In the genomic region with DNA sequence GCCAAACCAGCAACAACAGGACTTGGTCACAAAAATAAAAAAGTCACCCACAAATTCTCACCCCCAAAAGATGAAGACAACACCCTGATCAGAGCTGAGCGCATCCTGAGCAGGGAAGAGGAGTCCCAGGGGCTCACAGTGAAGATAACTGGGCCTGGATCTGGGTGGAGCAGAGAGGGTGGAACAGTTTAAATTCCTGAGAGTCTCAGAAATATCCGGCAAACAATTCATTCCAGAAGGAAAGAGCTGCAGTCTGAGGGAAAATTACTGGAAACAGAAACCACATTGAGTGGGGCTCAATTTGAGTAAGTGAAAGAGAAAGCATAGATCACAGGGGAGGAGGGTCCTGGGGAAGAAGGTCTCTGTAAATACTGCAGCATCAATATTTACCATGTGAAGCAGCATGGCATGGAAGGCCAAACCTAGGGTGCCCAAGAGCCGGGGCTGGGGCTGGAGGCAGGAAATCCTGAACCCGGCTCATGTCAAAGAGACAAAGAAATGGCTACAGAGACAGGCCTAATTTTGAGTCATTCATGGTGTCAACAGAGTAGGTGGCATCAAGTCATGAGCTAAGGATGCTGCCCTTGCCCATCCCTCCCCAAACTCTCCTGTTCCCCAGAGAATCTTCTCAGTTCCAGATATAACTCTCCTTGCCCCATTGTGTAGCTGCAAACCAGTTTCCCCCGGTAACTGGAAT, we compare ENCODE assay signal across 17 cellular contexts.
DNase-seq lines count a peak whose midpoint lies in the region; ATAC-seq and TF ChIP-seq lines count a peak whose summit lies in the region.
"Had no signal": no experiment of that assay in that cellular context is flagged by ENCODE, and none has a peak within 500 bp of the region (broad histone marks: within the 10 kb centered on the region; RNA-seq: fewer than 3 reads in every experiment).

No MANE protein-coding gene starts in this region.

- no peaks in the 10 kb centered on the region for H3K36me3 ChIP-seq in left lung
- H3K36me3 ChIP-seq in suprapubic skin: no peaks in the 10 kb centered on the region

- peaks cover 2% of the 10 kb centered on the region for H3K36me3 Mint-ChIP-seq in chondrocyte (ENCODE audit: low read depth)
- no peaks in the 10 kb centered on the region for H3K36me3 Mint-ChIP-seq in natural killer cell treated with Interleukin-12 subunit alpha and Interleukin-12 subunit beta and Interleukin-15 and Interleukin-18, amount 100 ng/mL, for 72 hours
- H3K36me3 Mint-ChIP-seq: activated naive CD4-positive, alpha-beta T cell treated with anti-CD3 and anti-CD28 coated beads, Interleukin-2, amount 10 ng/mL, durations not matched to agents 7 days and 5 days had no signal

- DNase-seq in GM04504 (ENCODE audit: low read depth) (peak; percentile 49), chondrocyte (ENCODE audit: low spot score) (no peak), left lung (no peak), suprapubic skin (ENCODE audit: low spot score in 2 of 2) (no peak), iPS-NIHi7 (ENCODE audit: extremely low spot score) (no peak)
- no peak for DNase-seq in natural killer cell treated with Interleukin-12 subunit alpha and Interleukin-12 subunit beta and Interleukin-15 and Interleukin-18, amount 100 ng/mL, for 72 hours (ENCODE audit: low spot score)
- DNase-seq: activated CD4-positive, alpha-beta T cell treated with anti-CD3 and anti-CD28 coated beads, Interleukin-2, amount 50 U/mL, for 1 hour; activated naive CD4-positive, alpha-beta T cell treated with anti-CD3 and anti-CD28 coated beads, Interleukin-2, amount 10 ng/mL, durations not matched to agents 7 days and 5 days; GDM1; HCEC 1CT; naive thymus-derived CD8-positive, alpha-beta T cell; NCI-H1694; NCI-H446 treated with DMSO at 0.1 percent for 48 hours had no signal

- intact Hi-C loops in left lung (cut with DNase I): no loop called here

- H3K27ac ChIP-seq in left lung (peak overlapping the region; percentile 2 to 38), suprapubic skin (peak overlapping the region; percentile 56)
- H3K27ac ChIP-seq: SK-N-MC had no signal

- H3K27ac Mint-ChIP-seq in chondrocyte (ENCODE audit: unreplicated experiment): peak overlapping the region; percentile 89
- H3K27ac Mint-ChIP-seq in natural killer cell treated with Interleukin-12 subunit alpha and Interleukin-12 subunit beta and Interleukin-15 and Interleukin-18, amount 100 ng/mL, for 72 hours: no peak overlapping the region
- H3K27ac Mint-ChIP-seq: activated naive CD4-positive, alpha-beta T cell treated with anti-CD3 and anti-CD28 coated beads, Interleukin-2, amount 10 ng/mL, durations not matched to agents 7 days and 5 days; B cell; naive thymus-derived CD8-positive, alpha-beta T cell had no signal

- no peak for TF ChIP-seq EP300 in suprapubic skin (IDR thresholded peaks at IDR 0.05)

- no peak for TF ChIP-seq CTCF in chondrocyte (IDR thresholded peaks at IDR 0.05)
- TF ChIP-seq CTCF in left lung (IDR thresholded peaks at IDR 0.05): no peak
- no peak for TF ChIP-seq CTCF in suprapubic skin (IDR thresholded peaks at IDR 0.05)

- H3K27me3 Mint-ChIP-seq in chondrocyte (ENCODE audit: low read depth): no peaks in the 10 kb centered on the region
- H3K27me3 Mint-ChIP-seq in natural killer cell treated with Interleukin-12 subunit alpha and Interleukin-12 subunit beta and Interleukin-15 and Interleukin-18, amount 100 ng/mL, for 72 hours: peaks cover 21 to 27% of the 10 kb centered on the region in 2 donors

- H3K4me3 ChIP-seq in left lung (no peak overlapping the region), suprapubic skin (no peak overlapping the region)
- H3K4me3 ChIP-seq: SK-N-MC had no signal

- H3K4me3 Mint-ChIP-seq in chondrocyte (ENCODE audit: unreplicated experiment): peak overlapping the region; percentile 45
- no peak overlapping the region for H3K4me3 Mint-ChIP-seq in natural killer cell treated with Interleukin-12 subunit alpha and Interleukin-12 subunit beta and Interleukin-15 and Interleukin-18, amount 100 ng/mL, for 72 hours
- H3K4me3 Mint-ChIP-seq: activated naive CD4-positive, alpha-beta T cell treated with anti-CD3 and anti-CD28 coated beads, Interleukin-2, amount 10 ng/mL, durations not matched to agents 7 days and 5 days; B cell; naive thymus-derived CD8-positive, alpha-beta T cell had no signal

- TF ChIP-seq POLR2A in suprapubic skin (IDR thresholded peaks at IDR 0.05): no peak

- H3K27me3 ChIP-seq in left lung (no peaks in the 10 kb centered on the region), suprapubic skin (no peaks in the 10 kb centered on the region)

- H3K9me3 ChIP-seq in left lung: no peaks in the 10 kb centered on the region
- no peaks in the 10 kb centered on the region for H3K9me3 ChIP-seq in suprapubic skin

- peaks cover 7% of the 10 kb centered on the region for H3K9me3 Mint-ChIP-seq in chondrocyte (ENCODE audit: low read depth)
- H3K9me3 Mint-ChIP-seq in natural killer cell treated with Interleukin-12 subunit alpha and Interleukin-12 subunit beta and Interleukin-15 and Interleukin-18, amount 100 ng/mL, for 72 hours: no peaks in the 10 kb centered on the region

- H3K4me1 ChIP-seq in left lung (no peaks in the 10 kb centered on the region), suprapubic skin (peaks cover 4% of the 10 kb centered on the region)

- H3K4me1 Mint-ChIP-seq in chondrocyte (ENCODE audit: low read depth): peaks cover 47% of the 10 kb centered on the region
- peaks cover 0 to 4% of the 10 kb centered on the region in 2 donors for H3K4me1 Mint-ChIP-seq in natural killer cell treated with Interleukin-12 subunit alpha and Interleukin-12 subunit beta and Interleukin-15 and Interleukin-18, amount 100 ng/mL, for 72 hours (ENCODE audit: low read depth in 2 of 2)
- H3K4me1 Mint-ChIP-seq: activated naive CD4-positive, alpha-beta T cell treated with anti-CD3 and anti-CD28 coated beads, Interleukin-2, amount 10 ng/mL, durations not matched to agents 7 days and 5 days; B cell had no signal

- 63% methylated on average over 5 of the region's 5 CpGs for WGBS in suprapubic skin

- ATAC-seq in left lung: peak; percentile 47
- ATAC-seq in GM19035 (IDR thresholded peaks at IDR 0.05; ENCODE audit: unreplicated experiment): no peak
- no peak for ATAC-seq in natural killer cell treated with Interleukin-12 subunit alpha and Interleukin-12 subunit beta and Interleukin-15 and Interleukin-18, amount 100 ng/mL, for 72 hours
- ATAC-seq in HG02852 (IDR thresholded peaks at IDR 0.05; ENCODE audit: unreplicated experiment): no peak
- ATAC-seq: naive thymus-derived CD8-positive, alpha-beta T cell had no signal
